ENCODE assay signal across 8 cellular contexts in genomic region chr1:1373493-1374067, GRCh38. TPM values are rescaled to one million over a fixed set of nuclear protein-coding genes. Genes with fewer than 3 reads are reported as not detected.
DNase-seq lines count a peak whose midpoint lies in the region; ATAC-seq and TF ChIP-seq lines count a peak whose summit lies in the region.

No MANE protein-coding gene starts in this region.

- TF ChIP-seq CTCF in GM12875 (IDR thresholded peaks at IDR 0.05; ENCODE audit: borderline replicate concordance, insufficient read depth, low read depth, low read length) (no peak), VCaP (conservative IDR thresholded peaks at IDR 0.05) (no peak), foreskin fibroblast (IDR thresholded peaks at IDR 0.05; ENCODE audit: low read depth, low read length) (no peak)

- no peak for ATAC-seq in sciatic nerve

- H3K4me3 ChIP-seq in GM12875 (ENCODE audit: low read depth, low read length) (peak overlapping the region; percentile 99), foreskin fibroblast (ENCODE audit: low read depth in 1 of 2, low read length in 2 of 2) (peak overlapping the region; percentile 76 to 88)

- intact Hi-C loops in sciatic nerve (cut with DNase I) = no loop called here

- peak overlapping the region; percentile 99 for H3K27ac ChIP-seq in VCaP

- DNase-seq in foreskin fibroblast = no peak
- peak; percentile 63 for DNase-seq in sciatic nerve (ENCODE audit: low spot score)
- no peak for DNase-seq in stimulated activated CD4-positive, alpha-beta T cell treated with anti-CD3 and anti-CD28 coated beads, Interleukin-4, amount 100 ng/mL, for 4 hours
- no peak for DNase-seq in inferior parietal cortex (ENCODE audit: extremely low spot score)
- DNase-seq in hippocampal formation (lab: John Stamatoyannopoulos, UW) = no peak
- no peak for DNase-seq in NCI-H1417 (lab: John Stamatoyannopoulos, UW)

RNA-seq across cellular contexts. Expression of gene AURKAIP1, which starts 1.4 kb away (rescaled TPM):
- 58.9 TPM for total RNA-seq in sciatic nerve

RNA-seq across cellular contexts. Expression of gene MXRA8, which starts 15.2 kb away (rescaled TPM):
- 262 TPM for total RNA-seq in sciatic nerve

RNA-seq across cellular contexts. Expression of gene DVL1, which starts 24.4 kb away (rescaled TPM):
- 91.4 TPM for total RNA-seq in sciatic nerve

RNA-seq across cellular contexts. Expression of gene CCNL2, which starts 25.6 kb away (rescaled TPM):
- 207 TPM for total RNA-seq in sciatic nerve

RNA-seq across cellular contexts. Expression of gene MRPL20, which starts 33.5 kb away (rescaled TPM):
- 75.6 TPM for total RNA-seq in sciatic nerve
